Comparison of ENCODE assay signal across 12 cellular contexts in genomic region chr4:38013461-38014366, GRCh38. TPM values are rescaled to one million over a fixed set of nuclear protein-coding genes. Genes with fewer than 3 reads are reported as not detected.
DNase-seq lines count a peak whose midpoint lies in the region; ATAC-seq, FAIRE-seq and TF ChIP-seq lines count a peak whose summit lies in the region.
"Had no signal": no experiment of that assay in that cellular context is flagged by ENCODE, and none has a peak within 500 bp of the region (broad histone marks: within the 10 kb centered on the region; RNA-seq: fewer than 3 reads in every experiment).

No MANE protein-coding gene starts in this region.

- no peak for TF ChIP-seq POLR2A in right lobe of liver (IDR thresholded peaks at IDR 0.05)
- TF ChIP-seq POLR2A in HepG2 (IDR thresholded peaks at IDR 0.05; ENCODE audit: insufficient read depth in 1 of 2, low read depth in 2 of 2, low read length in 2 of 2), result no peak

- no peak overlapping the region for H3K4me3 Mint-ChIP-seq in activated T-helper 2 cell treated with anti-CD3 and anti-CD28 coated beads, Interferon-gamma antibody, Interleukin-2, Interleukin-4, amounts not matched to agents 10 μg/mL and 5 μg/mL and 100 μg/mL, durations not matched to agents 14 hours and 24 hours and 36 hours (ENCODE audit: low read depth)
- H3K4me3 Mint-ChIP-seq: neural progenitor cell had no signal

- ATAC-seq in right lobe of liver (peak; percentile 71 to 91 (median 75)), HepG2 (no peak), HG03039 (IDR thresholded peaks at IDR 0.05; ENCODE audit: unreplicated experiment) (no peak)

- no peaks in the 10 kb centered on the region for H3K27me3 Mint-ChIP-seq in activated T-helper 2 cell treated with anti-CD3 and anti-CD28 coated beads, Interferon-gamma antibody, Interleukin-2, Interleukin-4, amounts not matched to agents 10 μg/mL and 5 μg/mL and 100 μg/mL, durations not matched to agents 14 hours and 24 hours and 36 hours (ENCODE audit: low read depth)

- 67% methylated on average over 6 of the region's 9 CpGs for WGBS in right lobe of liver (ENCODE audit: insufficient coverage, low coverage, low lambda C conversion rate, missing lambda C conversion rate)
- 93% methylated on average over 9 of the region's 9 CpGs for WGBS in HepG2 (ENCODE audit: low lambda C conversion rate)

- H3K36me3 ChIP-seq in right lobe of liver, result peaks cover 0 to 8% (median under 1%) of the 10 kb centered on the region in 4 donors
- H3K36me3 ChIP-seq in HepG2 (replicated peaks in 1 of 2; ENCODE audit: control insufficient read depth in 1 of 2, insufficient read depth in 2 of 2, low read length in 2 of 2), result peaks cover 0 to 17% of the 10 kb centered on the region in 2 experiments; a peak in 2 of 5 replicates
- peaks cover 3% of the 10 kb centered on the region for H3K36me3 ChIP-seq in brain microvascular endothelial cell (replicated peaks)
- H3K36me3 ChIP-seq: cardiac muscle cell, neural progenitor cell had no signal

- TF ChIP-seq EP300 in HepG2 (IDR thresholded peaks at IDR 0.05; ENCODE audit: low read depth in 2 of 2, low read length in 2 of 2), result no peak
- no peak for TF ChIP-seq EP300 in HepG2 (CRISPR knock-in tag; IDR thresholded peaks at IDR 0.05; ENCODE audit: borderline replicate concordance)

- no peaks in the 10 kb centered on the region for H3K4me1 ChIP-seq in right lobe of liver
- peaks cover 2% of the 10 kb centered on the region for H3K4me1 ChIP-seq in HepG2 (ENCODE audit: insufficient read depth, low read length)

- FAIRE-seq in HepG2 (lab: Jason Lieb, UNC), result no peak
- FAIRE-seq: urothelium cell line had no signal

- H3K9me3 ChIP-seq in right lobe of liver (no peaks in the 10 kb centered on the region), HepG2 (ENCODE audit: low read length) (no peaks in the 10 kb centered on the region)

- H3K4me3 ChIP-seq in right lobe of liver (no peak overlapping the region), HepG2 (replicated peaks in 1 of 3; ENCODE audit: insufficient read depth in 1 of 3, low read depth in 2 of 3, low read length in 3 of 3) (no peak overlapping the region), brain microvascular endothelial cell (ENCODE audit: low read depth, low read length) (no peak overlapping the region)
- H3K4me3 ChIP-seq: cardiac muscle cell, neural progenitor cell had no signal

- no peak overlapping the region for H2AFZ ChIP-seq in HepG2 (ENCODE audit: low read length)
- H2AFZ ChIP-seq: neural progenitor cell had no signal

- H3K27ac ChIP-seq in right lobe of liver (no peak overlapping the region), HepG2 (ENCODE audit: extremely low read length, insufficient read depth, low read length) (no peak overlapping the region), brain microvascular endothelial cell (no peak overlapping the region)
- H3K27ac ChIP-seq: cardiac muscle cell, neural progenitor cell had no signal

- DNase-seq in right lobe of liver (peak; percentile 49 to 73 (median 71)), HepG2 (ENCODE audit: low spot score) (no peak), brain microvascular endothelial cell (peak; percentile 18), kidney tubule cell (ENCODE audit: low spot score) (peak; percentile 57), DMS153 (lab: John Stamatoyannopoulos, UW) (no peak), NCI-H2107 treated with DMSO at 0.1 percent for 48 hours (lab: John Stamatoyannopoulos, UW; ENCODE audit: unreplicated experiment) (no peak)
- DNase-seq in activated T-helper 2 cell treated with anti-CD3 and anti-CD28 coated beads, Interferon-gamma antibody, Interleukin-2, Interleukin-4, amounts not matched to agents 10 μg/mL and 5 μg/mL and 100 μg/mL, durations not matched to agents 14 hours and 24 hours and 36 hours (ENCODE audit: low spot score), result no peak
- DNase-seq: NCI-H1048 had no signal

- TF ChIP-seq CTCF in right lobe of liver (IDR thresholded peaks at IDR 0.05), result no peak
- no peak for TF ChIP-seq CTCF in HepG2 (CRISPR knock-in tag; IDR thresholded peaks at IDR 0.05)
- TF ChIP-seq CTCF in brain microvascular endothelial cell (IDR thresholded peaks at IDR 0.05; ENCODE audit: low read depth, low read length, missing control alignments), result no peak

- H3K4me1 Mint-ChIP-seq in activated T-helper 2 cell treated with anti-CD3 and anti-CD28 coated beads, Interferon-gamma antibody, Interleukin-2, Interleukin-4, amounts not matched to agents 10 μg/mL and 5 μg/mL and 100 μg/mL, durations not matched to agents 14 hours and 24 hours and 36 hours (ENCODE audit: low read depth), result peaks cover 6% of the 10 kb centered on the region

- no peaks in the 10 kb centered on the region for H3K9me3 Mint-ChIP-seq in activated T-helper 2 cell treated with anti-CD3 and anti-CD28 coated beads, Interferon-gamma antibody, Interleukin-2, Interleukin-4, amounts not matched to agents 10 μg/mL and 5 μg/mL and 100 μg/mL, durations not matched to agents 14 hours and 24 hours and 36 hours
- H3K9me3 Mint-ChIP-seq: neural progenitor cell had no signal

- POLR2A ChIA-PET in HepG2 (lab: Yijun Ruan, JAX), result no interaction called here

- BruUV-seq in HepG2 (replicated peaks; lab: Mats Ljungman, UMichigan), result no TSS peak

- CTCF ChIA-PET in HepG2 (lab: Yijun Ruan, JAX; ENCODE audit: low intra/inter-chr PET ratio, low total read pairs), result no interaction called here

- no peak overlapping the region for H3K27ac Mint-ChIP-seq in activated T-helper 2 cell treated with anti-CD3 and anti-CD28 coated beads, Interferon-gamma antibody, Interleukin-2, Interleukin-4, amounts not matched to agents 10 μg/mL and 5 μg/mL and 100 μg/mL, durations not matched to agents 14 hours and 24 hours and 36 hours
- H3K27ac Mint-ChIP-seq: neural progenitor cell had no signal

- H4K20me1 ChIP-seq in HepG2 (ENCODE audit: insufficient read depth, low read length), result no peaks in the 10 kb centered on the region

- H3K4me2 ChIP-seq in HepG2 (ENCODE audit: low read depth, low read length), result no peak overlapping the region
- H3K4me2 ChIP-seq: neural progenitor cell had no signal

- no peaks in the 10 kb centered on the region for H3K79me2 ChIP-seq in HepG2 (ENCODE audit: insufficient read depth, low read length)

- in situ Hi-C loops in HepG2 (cut with HindIII; ENCODE audit: extremely low pct_ligation_motif_present, low pct_unique_long_range_greater_than_20kb), result no loop called here
- in situ Hi-C loops in brain microvascular endothelial cell (cut with HindIII; ENCODE audit: low pct_ligation_motif_present, low sequenced_read_pairs), result no loop called here

- H3K27me3 ChIP-seq in right lobe of liver, result no peaks in the 10 kb centered on the region
- no peaks in the 10 kb centered on the region for H3K27me3 ChIP-seq in HepG2 (ENCODE audit: control insufficient read depth in 1 of 2, insufficient read depth in 2 of 2, low read length in 2 of 2)
- H3K27me3 ChIP-seq in brain microvascular endothelial cell (replicated peaks), result no peaks in the 10 kb centered on the region
- H3K27me3 ChIP-seq: cardiac muscle cell, neural progenitor cell had no signal

- H3K36me3 Mint-ChIP-seq in activated T-helper 2 cell treated with anti-CD3 and anti-CD28 coated beads, Interferon-gamma antibody, Interleukin-2, Interleukin-4, amounts not matched to agents 10 μg/mL and 5 μg/mL and 100 μg/mL, durations not matched to agents 14 hours and 24 hours and 36 hours (ENCODE audit: low read depth), result peaks cover 15% of the 10 kb centered on the region

- H3K9ac ChIP-seq in HepG2 (ENCODE audit: insufficient read depth, low read depth, low read length), result no peak overlapping the region
- H3K9ac ChIP-seq: neural progenitor cell had no signal

- intact Hi-C loops in right lobe of liver (cut with DNase I), result no loop called here
- intact Hi-C loops in HepG2 (cut with micrococcal nuclease; ENCODE audit: unreplicated experiment), result no loop called here
- intact Hi-C loops in activated T-helper 2 cell treated with anti-CD3 and anti-CD28 coated beads, Interferon-gamma antibody, Interleukin-2, Interleukin-4, amounts not matched to agents 10 μg/mL and 5 μg/mL and 100 μg/mL, durations not matched to agents 14 hours and 24 hours and 36 hours (cut with micrococcal nuclease), result no loop called here

- TF ChIP-seq RAD21 in HepG2 (CRISPR knock-in tag; IDR thresholded peaks at IDR 0.05), result no peak

TF ChIP-seq in HepG2, 621 proteins besides CTCF, POLR2A, EP300 and RAD21 (continues in another document):
- TF ChIP-seq, protein P1, sequence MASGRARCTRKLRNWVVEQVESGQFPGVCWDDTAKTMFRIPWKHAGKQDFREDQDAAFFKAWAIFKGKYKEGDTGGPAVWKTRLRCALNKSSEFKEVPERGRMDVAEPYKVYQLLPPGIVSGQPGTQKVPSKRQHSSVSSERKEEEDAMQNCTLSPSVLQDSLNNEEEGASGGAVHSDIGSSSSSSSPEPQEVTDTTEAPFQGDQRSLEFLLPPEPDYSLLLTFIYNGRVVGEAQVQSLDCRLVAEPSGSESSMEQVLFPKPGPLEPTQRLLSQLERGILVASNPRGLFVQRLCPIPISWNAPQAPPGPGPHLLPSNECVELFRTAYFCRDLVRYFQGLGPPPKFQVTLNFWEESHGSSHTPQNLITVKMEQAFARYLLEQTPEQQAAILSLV (CRISPR knock-in tag; IDR thresholded peaks at IDR 0.05; ENCODE audit: borderline replicate concordance), result no peak

RNA-seq across cellular contexts. Expression of gene PTTG2, which starts 53.5 kb away (rescaled TPM):
- total RNA-seq in right lobe of liver (under 1 TPM in 1 of 6 experiments, not detected in 5; 0.32 TPM), HepG2 (2016; rRNA removed; fragmentation: Illumina TruSeq; extraction: Trizol) (not detected in 2 replicates)
- not detected in 2 replicates for total RNA-seq in HepG2 (2016; cell fraction: cytosol; rRNA removed; fragmentation: Illumina TruSeq; extraction: Trizol; ENCODE audit: low read depth)
- total RNA-seq in HepG2 (2016; cell fraction: insoluble cytoplasmic fraction; rRNA removed; fragmentation: Illumina TruSeq; extraction: Trizol), result not detected in 2 replicates
- total RNA-seq in HepG2 (2016; cell fraction: membrane; rRNA removed; fragmentation: Illumina TruSeq; extraction: Trizol), result not detected in 2 replicates
- total RNA-seq in HepG2 (2016; cell fraction: nucleus; rRNA removed; fragmentation: Illumina TruSeq; extraction: Trizol), result not detected in 2 replicates
- not detected in 2 replicates for polyA plus RNA-seq in HepG2 (2011; rRNA removed)
- polyA plus RNA-seq in HepG2 (2011; cell fraction: cytosol; rRNA removed), result not detected in 2 replicates
- polyA plus RNA-seq in HepG2 (2011; cell fraction: nucleus; rRNA removed), result not detected in 2 replicates
- polyA plus RNA-seq in HepG2 (2012), result not detected in 2 replicates
- not detected in 2 replicates for polyA plus RNA-seq in HepG2 (2016; cell fraction: cytosol; fragmentation: Illumina TruSeq; extraction: Trizol; ENCODE audit: low read depth)
- not detected in 2 replicates for polyA plus RNA-seq in HepG2 (2016; cell fraction: insoluble cytoplasmic fraction; fragmentation: Illumina TruSeq; extraction: Trizol; ENCODE audit: low read depth)
- polyA plus RNA-seq in HepG2 (2016; cell fraction: membrane; fragmentation: Illumina TruSeq; extraction: Trizol; ENCODE audit: low read depth), result not detected in 2 replicates
- polyA plus RNA-seq in HepG2 (2016; cell fraction: nucleus; fragmentation: Illumina TruSeq; extraction: Trizol; ENCODE audit: insufficient read depth, low read depth), result not detected in 2 replicates
- not detected in 2 replicates for polyA minus RNA-seq in HepG2 (2011; rRNA and poly(A)+ RNA removed; ENCODE audit: low replicate concordance)
- not detected in 2 replicates for polyA minus RNA-seq in HepG2 (2011; cell fraction: cytosol; rRNA and poly(A)+ RNA removed)
- not detected in 2 replicates for polyA minus RNA-seq in HepG2 (2011; cell fraction: nucleus; rRNA and poly(A)+ RNA removed)
- total RNA-seq in activated T-helper 2 cell treated with anti-CD3 and anti-CD28 coated beads, Interferon-gamma antibody, Interleukin-2, Interleukin-4, amounts not matched to agents 10 μg/mL and 5 μg/mL and 100 μg/mL, durations not matched to agents 14 hours and 24 hours and 36 hours, result not detected in 2 replicates
- total RNA-seq: cardiac muscle cell had no signal
- polyA plus RNA-seq: cardiac muscle cell had no signal

Comparison
In these comparisons a context has a peak if more than half of its experiments do, and no peak if none do; other contexts are left out.
1. ATAC-seq: peak in right lobe of liver (4 of 4); none in HepG2 (single experiment) and HG03039 (single experiment).
2. DNase-seq: peak in right lobe of liver (3 of 3), brain microvascular endothelial cell (single experiment) and kidney tubule cell (single experiment); none in HepG2 (single experiment), activated T-helper 2 cell treated with anti-CD3 and anti-CD28 coated beads, Interferon-gamma antibody, Interleukin-2, Interleukin-4, amounts not matched to agents 10 μg/mL and 5 μg/mL and 100 μg/mL, durations not matched to agents 14 hours and 24 hours and 36 hours (single experiment), DMS153 (single experiment) and NCI-H2107 treated with DMSO at 0.1 percent for 48 hours (single experiment).